9 cellular contexts compared by ENCODE assay signal in genomic region chr2:238097988-238098853, GRCh38. TPM values are rescaled to one million over a fixed set of nuclear protein-coding genes. Genes with fewer than 3 reads are reported as not detected.
DNase-seq lines count a peak whose midpoint lies in the region; ATAC-seq and TF ChIP-seq lines count a peak whose summit lies in the region.
"Had no signal": no experiment of that assay in that cellular context is flagged by ENCODE, and none has a peak within 500 bp of the region (broad histone marks: within the 10 kb centered on the region; RNA-seq: fewer than 3 reads in every experiment).

No MANE protein-coding gene starts in this region.

- H3K9me3 Mint-ChIP-seq in activated CD8-positive, alpha-beta memory T cell treated with anti-CD3 and anti-CD28 coated beads, Interleukin-2, amount 10 ng/mL, durations not matched to agents 7 days and 5 days (ENCODE audit: low read depth) = no peaks in the 10 kb centered on the region
- H3K9me3 Mint-ChIP-seq: CD4-positive, alpha-beta memory T cell had no signal

- peaks cover 5% of the 10 kb centered on the region for H3K36me3 Mint-ChIP-seq in activated CD8-positive, alpha-beta memory T cell treated with anti-CD3 and anti-CD28 coated beads, Interleukin-2, amount 10 ng/mL, durations not matched to agents 7 days and 5 days

- no peak for TF ChIP-seq CTCF in LNCaP clone FGC (IDR thresholded peaks at IDR 0.05; ENCODE audit: control insufficient read depth, extremely low read depth, insufficient read depth)

- ATAC-seq in GM21381 (IDR thresholded peaks at IDR 0.05; ENCODE audit: unreplicated experiment) (peak; percentile 70), GM18909 (IDR thresholded peaks at IDR 0.05; ENCODE audit: poor library complexity, unreplicated experiment) (no peak)
- peak; percentile 73 for ATAC-seq in activated CD8-positive, alpha-beta memory T cell treated with anti-CD3 and anti-CD28 coated beads, Interleukin-2, amount 10 ng/mL, durations not matched to agents 7 days and 5 days

- CTCF ChIA-PET in activated CD8-positive, alpha-beta memory T cell treated with anti-CD3 and anti-CD28 coated beads, Interleukin-2, amount 10 ng/mL, durations not matched to agents 7 days and 5 days (lab: Charles Lee) = no interaction called here

- DNase-seq in NCI-H2196 (lab: John Stamatoyannopoulos, UW; ENCODE audit: unreplicated experiment) (peak; percentile 52), NCI-H2196 treated with DMSO at 0.1 percent for 48 hours (lab: John Stamatoyannopoulos, UW; ENCODE audit: unreplicated experiment) (no peak), LNCaP clone FGC (ENCODE audit: low read depth) (peak; percentile 72), hepatic stellate cell (ENCODE audit: low spot score) (peak; percentile 67), stromal cell of bone marrow (ENCODE audit: low read depth) (peak; percentile 31)
- DNase-seq in activated CD8-positive, alpha-beta memory T cell treated with anti-CD3 and anti-CD28 coated beads, Interleukin-2, amount 10 ng/mL, durations not matched to agents 7 days and 5 days = peak; percentile 40

- no peaks in the 10 kb centered on the region for H3K27me3 Mint-ChIP-seq in activated CD8-positive, alpha-beta memory T cell treated with anti-CD3 and anti-CD28 coated beads, Interleukin-2, amount 10 ng/mL, durations not matched to agents 7 days and 5 days
- H3K27me3 Mint-ChIP-seq: CD4-positive, alpha-beta memory T cell had no signal

- no peak overlapping the region for H3K4me3 ChIP-seq in LNCaP clone FGC (ENCODE audit: low read depth, low read length)

- H3K4me3 Mint-ChIP-seq in activated CD8-positive, alpha-beta memory T cell treated with anti-CD3 and anti-CD28 coated beads, Interleukin-2, amount 10 ng/mL, durations not matched to agents 7 days and 5 days = no peak overlapping the region
- H3K4me3 Mint-ChIP-seq: CD4-positive, alpha-beta memory T cell had no signal

- H3K27ac Mint-ChIP-seq in activated CD8-positive, alpha-beta memory T cell treated with anti-CD3 and anti-CD28 coated beads, Interleukin-2, amount 10 ng/mL, durations not matched to agents 7 days and 5 days = no peak overlapping the region

- H3K4me1 Mint-ChIP-seq in activated CD8-positive, alpha-beta memory T cell treated with anti-CD3 and anti-CD28 coated beads, Interleukin-2, amount 10 ng/mL, durations not matched to agents 7 days and 5 days = no peaks in the 10 kb centered on the region

RNA-seq across cellular contexts. Expression of gene ESPNL, which starts 1.9 kb away (rescaled TPM):
- under 1 TPM in 1 of 2 experiments, not detected in 1; 0.05 TPM for total RNA-seq in activated CD8-positive, alpha-beta memory T cell treated with anti-CD3 and anti-CD28 coated beads, Interleukin-2, amount 10 ng/mL, durations not matched to agents 7 days and 5 days

RNA-seq across cellular contexts. Expression of gene SCLY, which starts 37.4 kb away (rescaled TPM):
- total RNA-seq in activated CD8-positive, alpha-beta memory T cell treated with anti-CD3 and anti-CD28 coated beads, Interleukin-2, amount 10 ng/mL, durations not matched to agents 7 days and 5 days = 10 to 100 TPM; 29.1 to 53.8 TPM

RNA-seq across cellular contexts. Expression of gene KLHL30, which starts 40.2 kb away (rescaled TPM):
- total RNA-seq in activated CD8-positive, alpha-beta memory T cell treated with anti-CD3 and anti-CD28 coated beads, Interleukin-2, amount 10 ng/mL, durations not matched to agents 7 days and 5 days = not detected
- total RNA-seq: CD4-positive, alpha-beta memory T cell had no signal
